In the genomic region with DNA sequence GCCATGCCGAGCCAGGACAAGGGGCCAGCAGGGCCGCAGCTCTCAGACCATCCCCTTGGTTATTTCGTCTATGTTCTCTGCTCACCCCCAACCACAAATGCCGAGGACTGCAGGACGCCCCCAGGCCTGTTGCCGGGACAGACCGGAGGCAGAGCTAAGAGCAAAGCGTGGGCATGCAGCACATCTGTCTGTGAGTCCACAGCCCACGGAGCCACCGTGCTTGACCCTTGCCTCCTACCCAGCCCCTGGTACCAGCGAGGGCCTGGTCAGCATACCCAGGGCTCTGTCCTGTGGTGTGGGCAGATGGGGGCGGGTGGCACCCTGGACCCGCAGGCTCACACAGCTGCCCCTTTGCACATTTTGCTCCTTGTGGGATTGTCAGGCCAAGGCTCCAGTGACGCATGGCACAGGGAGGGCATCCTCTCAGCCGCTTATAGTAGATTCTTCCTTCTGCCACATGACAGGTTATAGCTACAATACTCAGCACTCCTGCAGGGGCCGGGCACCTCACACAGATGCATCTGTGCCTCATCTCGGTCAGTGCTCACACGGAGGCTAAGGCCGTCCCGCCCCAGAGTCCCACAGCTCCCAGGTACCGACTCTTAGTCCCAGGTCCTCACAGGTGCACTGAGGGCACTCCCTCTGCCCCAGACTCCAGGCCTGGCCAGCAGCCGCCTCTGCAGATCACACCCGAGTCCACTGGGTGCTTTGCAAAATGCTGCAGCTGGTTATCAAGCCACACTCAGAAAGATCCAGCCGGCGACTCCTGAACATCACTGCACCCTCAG, we compare ENCODE assay signal across 18 cellular contexts. TPM values are rescaled to one million over a fixed set of nuclear protein-coding genes. Genes with fewer than 3 reads are reported as not detected.
A peak's percentile ranks its signal among the peaks of the same experiment; 100 is the strongest.
DNase-seq lines count a peak whose midpoint lies in the region; ATAC-seq, FAIRE-seq and TF ChIP-seq lines count a peak whose summit lies in the region.
"Had no signal": no experiment of that assay in that cellular context is flagged by ENCODE, and none has a peak within 500 bp of the region (broad histone marks: within the 10 kb centered on the region; RNA-seq: fewer than 3 reads in every experiment).

No MANE protein-coding gene starts in this region.

- FAIRE-seq in frontal cortex (lab: Jason Lieb, UNC), result no peak
- FAIRE-seq: A204.1, GM12891 had no signal

- H3K27ac ChIP-seq in stomach, result no peak overlapping the region
- H3K27ac ChIP-seq: coronary artery, esophagus muscularis mucosa, heart left ventricle, testis had no signal

- TF ChIP-seq POLR2A in stomach (IDR thresholded peaks at IDR 0.05), result no peak

- no peaks in the 10 kb centered on the region for H3K27me3 Mint-ChIP-seq in brain
- H3K27me3 Mint-ChIP-seq in mesothelial cell of epicardium (ENCODE audit: low read depth), result no peaks in the 10 kb centered on the region

- H3K4me1 Mint-ChIP-seq in brain (peaks cover 79% of the 10 kb centered on the region), mesothelial cell of epicardium (peaks cover 46% of the 10 kb centered on the region)

- ATAC-seq in HG03342 (IDR thresholded peaks at IDR 0.05; ENCODE audit: unreplicated experiment), result no peak
- ATAC-seq: activated CD8-positive, alpha-beta T cell treated with anti-CD3 and anti-CD28 coated beads, Interleukin-2, amount 10 ng/mL, durations not matched to agents 7 days and 5 days; heart left ventricle had no signal

- TF ChIP-seq EP300 in stomach (IDR thresholded peaks at IDR 0.05), result no peak

- intact Hi-C loops in stomach (cut with DNase I; ENCODE audit: low total_unique reads), result loop anchor here (5.0 kb wide), 1 partner anchor 36 kb away; a partner anchor contains a TSS

- no peaks in the 10 kb centered on the region for H3K9me3 ChIP-seq in stomach
- H3K9me3 ChIP-seq: esophagus muscularis mucosa, heart left ventricle, testis had no signal

- H3K36me3 Mint-ChIP-seq in brain (no peaks in the 10 kb centered on the region), mesothelial cell of epicardium (peaks cover 3% of the 10 kb centered on the region)

- peaks cover 51 to 86% (median 84%) of the 10 kb centered on the region in 4 donors for H3K4me1 ChIP-seq in stomach

- 74 to 83% (median 81%) methylated on average over 23 to 25 of the region's 25 CpGs for WGBS in stomach, 5 donors

- peak overlapping the region; percentile 14 to 59 (median 51) for H3K4me3 Mint-ChIP-seq in brain
- peak overlapping the region; percentile 10 for H3K4me3 Mint-ChIP-seq in mesothelial cell of epicardium
- H3K4me3 Mint-ChIP-seq: activated CD8-positive, alpha-beta T cell treated with anti-CD3 and anti-CD28 coated beads, Interleukin-2, amount 10 ng/mL, durations not matched to agents 7 days and 5 days had no signal

- H3K36me3 ChIP-seq in stomach, result no peaks in the 10 kb centered on the region
- H3K36me3 ChIP-seq: esophagus muscularis mucosa, heart left ventricle had no signal

- no peaks in the 10 kb centered on the region for H3K27me3 ChIP-seq in stomach
- H3K27me3 ChIP-seq: esophagus muscularis mucosa, heart left ventricle, testis had no signal

- no peak for TF ChIP-seq CTCF in brain (conservative IDR thresholded peaks at IDR 0.05)
- no peak for TF ChIP-seq CTCF in mesothelial cell of epicardium (IDR thresholded peaks at IDR 0.05; ENCODE audit: unreplicated experiment)
- TF ChIP-seq CTCF in stomach (IDR thresholded peaks at IDR 0.05), result no peak

- H3K27ac Mint-ChIP-seq in brain (peak overlapping the region in 2 of 5 experiments; percentile 74 to 95), mesothelial cell of epicardium (peak overlapping the region; percentile 56)
- H3K27ac Mint-ChIP-seq: activated CD8-positive, alpha-beta T cell treated with anti-CD3 and anti-CD28 coated beads, Interleukin-2, amount 10 ng/mL, durations not matched to agents 7 days and 5 days had no signal

- H3K9me3 Mint-ChIP-seq in brain (no peaks in the 10 kb centered on the region), mesothelial cell of epicardium (no peaks in the 10 kb centered on the region)

- peak; percentile 14 for DNase-seq in activated CD8-positive, alpha-beta memory T cell treated with anti-CD3 and anti-CD28 coated beads, Interleukin-2, amount 50 U/mL, for 4 hours
- no peak for DNase-seq in activated CD8-positive, alpha-beta memory T cell treated with anti-CD3 and anti-CD28 coated beads for 24 hours
- DNase-seq in mesothelial cell of epicardium (ENCODE audit: low spot score in 2 of 2, unreplicated experiment in 2 of 2) (no peak), stomach (peak; percentile 18), frontal cortex (ENCODE audit: low spot score in 2 of 2) (no peak), EL (no peak)
- DNase-seq: activated CD8-positive, alpha-beta T cell treated with anti-CD3 and anti-CD28 coated beads, Interleukin-2, amount 10 ng/mL, durations not matched to agents 7 days and 5 days; NCI-H2029 treated with DMSO at 0.1 percent for 48 hours; NCI-H526; stimulated activated CD4-positive, alpha-beta T cell treated with anti-CD3 and anti-CD28 coated beads, Interleukin-1b, Interleukin-23, amount 100 ng/mL, for 48 hours; testis had no signal

- no peak overlapping the region for H3K4me3 ChIP-seq in stomach
- H3K4me3 ChIP-seq: coronary artery, esophagus muscularis mucosa, testis had no signal

RNA-seq across cellular contexts. Expression of a gene that starts 4.5 kb away (rescaled TPM):
- 84.9 TPM for polyA plus RNA-seq in brain (ENCODE audit: insufficient read depth, low read depth, low replicate concordance)
- total RNA-seq in mesothelial cell of epicardium, result 83.7 to 90.0 TPM (median 87.5 TPM) in 3 replicates
- 10 to 100 TPM; 14.5 to 29.0 (median 22.6) TPM for total RNA-seq in stomach
- 1 to 10 TPM; 6.4 to 8.3 (median 7.9) TPM for polyA plus RNA-seq in stomach
- 24.9 TPM for total RNA-seq in frontal cortex

RNA-seq across cellular contexts. Expression of a gene that starts 38.0 kb away (rescaled TPM):
- polyA plus RNA-seq in brain (ENCODE audit: insufficient read depth, low read depth, low replicate concordance) (49.4 TPM), stomach (1 to 10 TPM; 4.7 to 9.0 (median 8.2) TPM)
- total RNA-seq in mesothelial cell of epicardium (14.3 to 16.4 TPM (median 16.1 TPM) in 3 replicates), stomach (10 to 100 TPM in 1 of 5 donors, 1 to 10 TPM in 3, not detected in 1; 2.4 to 12.0 (median 4.4) TPM), frontal cortex (23.6 TPM)

Comparison
In these comparisons a context has a peak if more than half of its experiments do, and no peak if none do; other contexts are left out.
1. DNase-seq: peak in activated CD8-positive, alpha-beta memory T cell treated with anti-CD3 and anti-CD28 coated beads, Interleukin-2, amount 50 U/mL, for 4 hours (single experiment) and stomach (single experiment); none in activated CD8-positive, alpha-beta memory T cell treated with anti-CD3 and anti-CD28 coated beads for 24 hours (single experiment), mesothelial cell of epicardium (0 of 2), frontal cortex (0 of 2) and EL (single experiment).